ENCODE assay signal across 21 cellular contexts in genomic region chr5:62780888-62781287, GRCh38.
DNase-seq lines count a peak whose midpoint lies in the region; ATAC-seq and TF ChIP-seq lines count a peak whose summit lies in the region.
"Had no signal": no experiment of that assay in that cellular context is flagged by ENCODE, and none has a peak within 500 bp of the region (broad histone marks: within the 10 kb centered on the region; RNA-seq: fewer than 3 reads in every experiment).

No MANE protein-coding gene starts in this region.

- CTCF ChIA-PET in A673 (lab: Charles Lee), result no interaction called here

- H3K9me3 ChIP-seq in A673 (ENCODE audit: low read depth, low read length, poor library complexity, severe bottlenecking), result no peaks in the 10 kb centered on the region
- no peaks in the 10 kb centered on the region for H3K9me3 ChIP-seq in MM.1S (replicated peaks; ENCODE audit: insufficient read depth, low read length)
- H3K9me3 ChIP-seq: SK-N-SH had no signal

- H3K18ac ChIP-seq in mesendoderm (ENCODE audit: low read length), result no peak overlapping the region

- TF ChIP-seq CTCF in A673 (conservative IDR thresholded peaks at IDR 0.05; ENCODE audit: low read depth, low read length) (peak; percentile 40), GM23338 (conservative IDR thresholded peaks at IDR 0.05; ENCODE audit: low read depth in 2 of 2) (peak; percentile 42 to 60), MM.1S (IDR thresholded peaks at IDR 0.05; ENCODE audit: low read length) (no peak)

- no peak overlapping the region for H3K56ac ChIP-seq in mesendoderm (ENCODE audit: low read length)

- WGBS in mesendoderm (ENCODE audit: extremely low coverage, insufficient coverage, low lambda C conversion rate), result no CpG with 5 or more reads among the region's 7 CpGs

- H2BK5ac ChIP-seq in mesendoderm (ENCODE audit: low read length), result no peak overlapping the region

- H3K9ac ChIP-seq in mesendoderm (ENCODE audit: low read length), result no peak overlapping the region
- H3K9ac ChIP-seq in MM.1S (ENCODE audit: low read length), result no peak overlapping the region
- H3K9ac ChIP-seq: SK-N-SH had no signal

- no peak overlapping the region for H2AK5ac ChIP-seq in mesendoderm (ENCODE audit: low read length)

- no peak overlapping the region for H3K23ac ChIP-seq in mesendoderm (ENCODE audit: low read length)

- no peaks in the 10 kb centered on the region for H3K4me1 Mint-ChIP-seq in GM23338

- H3K79me2 ChIP-seq in GM23338 (replicated peaks; ENCODE audit: insufficient read depth) (no peaks in the 10 kb centered on the region), mesendoderm (ENCODE audit: control insufficient read depth, insufficient read depth, low read length) (no peaks in the 10 kb centered on the region), MM.1S (ENCODE audit: low read length) (no peaks in the 10 kb centered on the region)

- H3K36me3 ChIP-seq in A673 (ENCODE audit: insufficient read depth, low read length, poor library complexity, severe bottlenecking) (no peaks in the 10 kb centered on the region), GM23338 (ENCODE audit: insufficient read depth) (no peaks in the 10 kb centered on the region), mesendoderm (ENCODE audit: control insufficient read depth, insufficient read depth, low read length) (no peaks in the 10 kb centered on the region), MM.1S (replicated peaks; ENCODE audit: insufficient read depth, low read length) (no peaks in the 10 kb centered on the region)

- H3K9me2 ChIP-seq in GM23338 (ENCODE audit: insufficient read depth), result no peaks in the 10 kb centered on the region
- H3K9me2 ChIP-seq in MM.1S (replicated peaks; ENCODE audit: insufficient read depth, low read length), result no peaks in the 10 kb centered on the region
- H3K9me2 ChIP-seq: SK-N-SH had no signal

- no peak overlapping the region for H4K8ac ChIP-seq in mesendoderm (ENCODE audit: low read depth, low read length)

- POLR2A ChIA-PET in A673 (lab: Charles Lee; ENCODE audit: low non-redundant PET), result no interaction called here

- no peak overlapping the region for H2BK120ac ChIP-seq in mesendoderm (ENCODE audit: low read depth, low read length)

- no peaks in the 10 kb centered on the region for H4K20me1 ChIP-seq in GM23338 (replicated peaks; ENCODE audit: insufficient read depth)
- no peaks in the 10 kb centered on the region for H4K20me1 ChIP-seq in MM.1S (ENCODE audit: insufficient read depth, low read length)

- H3K4me1 ChIP-seq in A673 (ENCODE audit: insufficient read depth, low read length, poor library complexity, severe bottlenecking) (no peaks in the 10 kb centered on the region), GM23338 (ENCODE audit: insufficient read depth) (no peaks in the 10 kb centered on the region), mesendoderm (ENCODE audit: control insufficient read depth, low read depth, low read length) (no peaks in the 10 kb centered on the region), MM.1S (ENCODE audit: low read length) (peaks cover 31% of the 10 kb centered on the region)

- H3K4me2 ChIP-seq in GM23338, result no peak overlapping the region
- H3K4me2 ChIP-seq in mesendoderm (ENCODE audit: low read length), result no peak overlapping the region
- H3K4me2 ChIP-seq in MM.1S (ENCODE audit: low read depth, low read length), result no peak overlapping the region
- H3K4me2 ChIP-seq: SK-N-SH had no signal

- H2AFZ ChIP-seq in GM23338, result no peak overlapping the region
- no peak overlapping the region for H2AFZ ChIP-seq in MM.1S (ENCODE audit: low read length)

- H3K4me3 ChIP-seq in A673 (ENCODE audit: low read depth, low read length, poor library complexity, severe bottlenecking), result no peak overlapping the region
- H3K4me3 ChIP-seq in GM23338, result no peak overlapping the region
- no peak overlapping the region for H3K4me3 ChIP-seq in mesendoderm (ENCODE audit: low read length)
- no peak overlapping the region for H3K4me3 ChIP-seq in MM.1S (ENCODE audit: low read length)

- BruUV-seq in A673 (replicated peaks; lab: Mats Ljungman, UMichigan), result no TSS peak

- no peaks in the 10 kb centered on the region for H3K27me3 Mint-ChIP-seq in GM23338 (ENCODE audit: insufficient read depth, low read depth, poor library complexity)

- H3K27me3 ChIP-seq in A673 (replicated peaks; ENCODE audit: insufficient read depth, low read depth, low read length, poor library complexity), result no peaks in the 10 kb centered on the region
- no peaks in the 10 kb centered on the region for H3K27me3 ChIP-seq in GM23338 (ENCODE audit: insufficient read depth)
- no peaks in the 10 kb centered on the region for H3K27me3 ChIP-seq in mesendoderm (ENCODE audit: insufficient read depth, low read length, poor library complexity)
- H3K27me3 ChIP-seq in MM.1S (replicated peaks; ENCODE audit: insufficient read depth, low read length), result no peaks in the 10 kb centered on the region

- no peak overlapping the region for H3K27ac Mint-ChIP-seq in GM23338

- no peaks in the 10 kb centered on the region for H3F3A ChIP-seq in GM23338 (replicated peaks; ENCODE audit: low read depth)
- H3F3A ChIP-seq in MM.1S (ENCODE audit: insufficient read depth, low read length), result peaks cover 17% of the 10 kb centered on the region

- H3K4ac ChIP-seq in mesendoderm (ENCODE audit: low read depth, low read length), result no peak overlapping the region

- no peak overlapping the region for H3K4me3 Mint-ChIP-seq in GM23338

- intact Hi-C loops in A673 (cut with micrococcal nuclease; ENCODE audit: unreplicated experiment), result no loop called here

- ATAC-seq in GM23338, result peak; percentile 85
- ATAC-seq: HCT116 had no signal

- no peaks in the 10 kb centered on the region for H3K36me3 Mint-ChIP-seq in GM23338 (ENCODE audit: low read depth)

- no peaks in the 10 kb centered on the region for H3K79me1 ChIP-seq in mesendoderm (ENCODE audit: low read length)

- H3K27ac ChIP-seq in A673 (ENCODE audit: low read depth, low read length, poor library complexity, severe bottlenecking) (no peak overlapping the region), GM23338 (ENCODE audit: low read depth) (no peak overlapping the region), mesendoderm (ENCODE audit: low read depth, low read length) (no peak overlapping the region), MM.1S (ENCODE audit: low read length) (no peak overlapping the region)

- H4K5ac ChIP-seq in mesendoderm (ENCODE audit: low read length), result no peak overlapping the region

- H2BK15ac ChIP-seq in mesendoderm (replicated peaks; ENCODE audit: low read depth), result no peak overlapping the region

- DNase-seq in A673 (ENCODE audit: low spot score), result peak; percentile 33
- DNase-seq in GM23338 (ENCODE audit: low spot score), result peak; percentile 69
- peak; percentile 49 for DNase-seq in ecto neural progenitor cell (ENCODE audit: low spot score)
- DNase-seq in mesendoderm, result peak; percentile 53
- no peak for DNase-seq in stimulated activated naive CD4-positive, alpha-beta T cell treated with Interleukin-2 at 50 U/mL for 16 hours (lab: John Stamatoyannopoulos, UW)
- no peak for DNase-seq in activated gamma-delta T cell (lab: John Stamatoyannopoulos, UW)
- DNase-seq in MM.1S, result no peak
- DNase-seq in NCI-H82 (lab: John Stamatoyannopoulos, UW), result no peak
- DNase-seq: ACHN, C1 segment of cervical spinal cord, DMS79, NCI-H1048, NCI-H146, NCI-H2029 treated with DMSO at 0.1 percent for 48 hours, NCI-H2171 treated with DMSO at 0.1 percent for 48 hours, NCI-H446, NCI-H526 treated with DMSO at 0.1 percent for 48 hours, OCI-M1, SHP77, SK-N-SH had no signal

- no peaks in the 10 kb centered on the region for H3K9me3 Mint-ChIP-seq in GM23338

TF ChIP-seq in GM23338, 12 proteins besides CTCF, POLR2A, EP300 and RAD21 (continues in another document):
- TF ChIP-seq CREB1 (CRISPR knock-in tag; IDR thresholded peaks at IDR 0.05; ENCODE audit: low read depth) (no peak), EZH2 (IDR thresholded peaks at IDR 0.05; ENCODE audit: low read depth, unreplicated experiment) (no peak), STAT1 (IDR thresholded peaks at IDR 0.05; ENCODE audit: unreplicated experiment) (no peak), ZNF114 (CRISPR knock-in tag; IDR thresholded peaks at IDR 0.05) (no peak), ETS1 (IDR thresholded peaks at IDR 0.05) (no peak)

Comparison
In these comparisons a context has a peak if more than half of its experiments do, and no peak if none do; other contexts are left out.
1. DNase-seq: peak in A673 (single experiment), GM23338 (single experiment), ecto neural progenitor cell (single experiment) and mesendoderm (single experiment); none in stimulated activated naive CD4-positive, alpha-beta T cell treated with Interleukin-2 at 50 U/mL for 16 hours (single experiment), activated gamma-delta T cell (single experiment), MM.1S (single experiment) and NCI-H82 (single experiment).